Comparison of ENCODE assay signal across 27 cellular contexts in genomic region chr5:71666321-71666720, GRCh38. TPM values are rescaled to one million over a fixed set of nuclear protein-coding genes. Genes with fewer than 3 reads are reported as not detected.
"Had no signal": no experiment of that assay in that cellular context is flagged by ENCODE, and none has a peak within 500 bp of the region (broad histone marks: within the 10 kb centered on the region; RNA-seq: fewer than 3 reads in every experiment).

No MANE protein-coding gene starts in this region.

- H3K4me3 ChIP-seq: dorsolateral prefrontal cortex, heart left ventricle, right atrium auricular region, sigmoid colon, skin epidermis, stomach, thoracic aorta, transverse colon had no signal

- H3K9me3 Mint-ChIP-seq: naive thymus-derived CD4-positive, alpha-beta T cell; stimulated activated naive B cell treated with anti-CD40 and anti-IgM and Interleukin-4, amounts not matched to agents 10 μg/mL and 1 μg/mL and 100 μg/mL, for 72 hours had no signal

- DNase-seq: cortex of kidney; dorsolateral prefrontal cortex; effector CD8-positive, alpha-beta T cell; foreskin melanocyte; heart left ventricle; hippocampal formation; left colon; mesendoderm; naive thymus-derived CD4-positive, alpha-beta T cell; posterior cingulate gyrus; sigmoid colon; stimulated activated CD4-positive, alpha-beta T cell treated with anti-CD3 and anti-CD28 coated beads, Interleukin-2, amount 100 ng/mL, for 24 hours; stimulated activated CD4-positive, alpha-beta T cell treated with anti-CD3 and anti-CD28 coated beads, Interleukin-4, amount 100 ng/mL, for 4 hours; stimulated activated naive B cell treated with anti-CD40 and anti-IgM and Interleukin-4, amounts not matched to agents 10 μg/mL and 1 μg/mL and 100 μg/mL, for 72 hours; stomach; substantia nigra; transverse colon had no signal

- H3K27ac ChIP-seq: dorsolateral prefrontal cortex, heart left ventricle, right atrium auricular region, sigmoid colon, skin epidermis, stomach, thoracic aorta, transverse colon had no signal

- H3K9me3 ChIP-seq: heart left ventricle, right atrium auricular region, sigmoid colon, stomach, thoracic aorta, transverse colon had no signal

- H3K4me3 Mint-ChIP-seq: naive thymus-derived CD4-positive, alpha-beta T cell; stimulated activated naive B cell treated with anti-CD40 and anti-IgM and Interleukin-4, amounts not matched to agents 10 μg/mL and 1 μg/mL and 100 μg/mL, for 72 hours had no signal

- H3K4me1 ChIP-seq: heart left ventricle, right atrium auricular region, sigmoid colon, stomach, transverse colon had no signal

- H3K27me3 ChIP-seq: dorsolateral prefrontal cortex, heart left ventricle, right atrium auricular region, sigmoid colon, stomach, transverse colon had no signal

- H3K27ac Mint-ChIP-seq: naive thymus-derived CD4-positive, alpha-beta T cell; stimulated activated naive B cell treated with anti-CD40 and anti-IgM and Interleukin-4, amounts not matched to agents 10 μg/mL and 1 μg/mL and 100 μg/mL, for 72 hours had no signal

- H3K36me3 ChIP-seq: heart left ventricle, right atrium auricular region, sigmoid colon, stomach, thoracic aorta, transverse colon had no signal

- ATAC-seq: heart left ventricle; left colon; naive thymus-derived CD4-positive, alpha-beta T cell; stimulated activated naive B cell treated with anti-CD40 and anti-IgM and Interleukin-4, amounts not matched to agents 10 μg/mL and 1 μg/mL and 100 μg/mL, for 72 hours had no signal

- H3K36me3 Mint-ChIP-seq: naive thymus-derived CD4-positive, alpha-beta T cell; stimulated activated naive B cell treated with anti-CD40 and anti-IgM and Interleukin-4, amounts not matched to agents 10 μg/mL and 1 μg/mL and 100 μg/mL, for 72 hours had no signal

- H3K4me1 Mint-ChIP-seq: naive thymus-derived CD4-positive, alpha-beta T cell; stimulated activated naive B cell treated with anti-CD40 and anti-IgM and Interleukin-4, amounts not matched to agents 10 μg/mL and 1 μg/mL and 100 μg/mL, for 72 hours had no signal

RNA-seq across cellular contexts. Expression of gene CARTPT, which starts 52.8 kb away (rescaled TPM):
- total RNA-seq: heart left ventricle; kidney epithelial cell; liver; lung microvascular endothelial cell; mononuclear cell; naive thymus-derived CD4-positive, alpha-beta T cell; osteocyte; pulmonary artery endothelial cell; right atrium auricular region; urinary bladder had no signal
